Comparison of ENCODE assay signal across 1 cellular context in genomic region chr2:43634604-43635306, GRCh38.
A peak's percentile ranks its signal among the peaks of the same experiment; 100 is the strongest.
TF ChIP-seq lines count a peak whose summit lies in the region.

No MANE protein-coding gene starts in this region.

TF ChIP-seq in A549, 52 proteins besides CTCF, POLR2A, EP300 and RAD21 (continued from another document):
- TF ChIP-seq GATA3 (IDR thresholded peaks at IDR 0.05; ENCODE audit: borderline replicate concordance) (peak; percentile 93), FOSL2 (IDR thresholded peaks at IDR 0.05) (peak; percentile 95), FOSL2 (CRISPR knock-in tag; IDR thresholded peaks at IDR 0.05) (peak; percentile 97), HES2 (IDR thresholded peaks at IDR 0.05) (peak; percentile 83), ZFP36 (IDR thresholded peaks at IDR 0.05; ENCODE audit: borderline replicate concordance, partially characterized antibody) (peak; percentile 42), JUN (IDR thresholded peaks at IDR 0.05) (peak; percentile 98 to 99), PBX3 (IDR thresholded peaks at IDR 0.05) (peak; percentile 46; the same call in 1 of the 2 replicates), MYC (IDR thresholded peaks at IDR 0.05; ENCODE audit: borderline replicate concordance, low read length) (peak; percentile 54; the same call in 1 of the 2 replicates), HOXB5 (CRISPR knock-in tag; IDR thresholded peaks at IDR 0.05) (peak; percentile 79), BHLHE40 (IDR thresholded peaks at IDR 0.05; ENCODE audit: low read depth, low read length) (0 out of 2 replicates have a peak, but pooled peaks have one; percentile 23), CEBPB (IDR thresholded peaks at IDR 0.05) (peak; percentile 92 to 93), NR3C1 (IDR thresholded peaks at IDR 0.05) (no peak), ATOH8 (CRISPR knock-in tag; IDR thresholded peaks at IDR 0.05; ENCODE audit: low read depth) (no peak), RFX5 (IDR thresholded peaks at IDR 0.05) (no peak), NFE2L2 (conservative IDR thresholded peaks at IDR 0.05; ENCODE audit: low read length) (0 out of 2 replicates have a peak, but pooled peaks have one; percentile 13), BCL3 (IDR thresholded peaks at IDR 0.05) (peak; percentile 97; the same call in 2 of the 3 replicates), ZSCAN20 (CRISPR knock-in tag; IDR thresholded peaks at IDR 0.05) (no peak)
